9 cellular contexts compared by ENCODE assay signal in the genomic region with DNA sequence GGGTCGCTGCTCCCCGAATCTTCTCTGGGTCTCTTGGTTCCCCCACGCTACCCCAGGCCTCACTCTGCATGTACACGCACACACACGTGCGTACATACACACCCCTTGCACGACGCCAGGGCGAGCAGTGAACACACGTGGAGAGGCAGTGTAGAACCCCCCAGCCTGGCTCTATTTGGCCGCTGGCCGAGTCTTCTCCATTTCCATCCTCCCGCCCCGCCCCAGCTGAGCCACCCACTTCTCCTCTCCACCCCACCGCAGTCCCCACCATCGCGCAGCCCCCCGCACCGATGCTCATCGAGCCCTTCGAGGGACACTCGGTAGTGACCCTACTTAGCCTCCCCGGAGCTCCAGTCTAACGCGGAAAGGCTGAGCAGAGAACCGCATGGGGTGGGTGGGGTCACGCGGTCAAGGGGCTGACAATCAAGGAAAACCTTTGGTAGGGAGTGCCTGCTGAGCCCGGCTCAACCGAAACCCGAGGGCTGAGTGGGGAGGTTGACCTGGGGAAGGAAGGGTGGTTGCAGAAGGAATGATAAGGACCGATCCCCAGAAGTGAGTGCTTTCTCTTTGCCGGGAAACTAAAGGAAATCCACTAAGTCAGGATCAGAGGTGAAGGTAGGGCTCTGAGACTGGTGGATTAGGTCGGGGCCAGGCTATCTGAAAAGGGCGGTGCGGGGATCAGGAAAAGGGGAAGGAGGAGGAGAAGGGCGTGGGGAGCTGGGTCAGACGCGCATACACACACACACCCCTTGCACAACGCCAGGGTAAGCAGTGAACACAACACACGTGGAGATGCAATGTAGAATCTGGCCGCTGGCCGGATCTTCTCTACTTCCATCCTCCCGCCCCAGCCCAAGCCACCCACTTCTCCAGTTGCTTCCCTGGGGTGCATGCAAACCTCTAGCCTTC. TPM values are rescaled to one million over a fixed set of nuclear protein-coding genes. Genes with fewer than 3 reads are reported as not detected.
DNase-seq lines count a peak whose midpoint lies in the region; ATAC-seq, FAIRE-seq and TF ChIP-seq lines count a peak whose summit lies in the region.
"Had no signal": no experiment of that assay in that cellular context is flagged by ENCODE, and none has a peak within 500 bp of the region (broad histone marks: within the 10 kb centered on the region; RNA-seq: fewer than 3 reads in every experiment).

No MANE protein-coding gene starts in this region.

- no TSS peak for BruUV-seq in Panc1 (replicated peaks; lab: Mats Ljungman, UMichigan)

- TF ChIP-seq EP300 in H1 (IDR thresholded peaks at IDR 0.05; ENCODE audit: borderline replicate concordance in 1 of 2, low read depth in 2 of 2, low read length in 2 of 2) = no peak

- H2AFZ ChIP-seq in H1 (ENCODE audit: low read length) = 0 out of 2 replicates have a peak overlapping the region, but pooled peaks have one; percentile 46

- peak overlapping the region; percentile 75; the same call in 1 of the 2 replicates for H2AK5ac ChIP-seq in H1 (ENCODE audit: low read depth, low read length)

- peak; percentile 50 for DNase-seq in DMS 273 (lab: John Stamatoyannopoulos, UW; ENCODE audit: unreplicated experiment)
- no peak for DNase-seq in DMS 273 treated with DMSO at 0.1 percent for 48 hours (lab: John Stamatoyannopoulos, UW)
- no peak for DNase-seq in Panc1 (ENCODE audit: low read depth, low spot score)
- DNase-seq in H1 (ENCODE audit: low read depth in 1 of 2, low spot score in 2 of 2) = peak in 1 of 2 experiments; percentile 80
- no peak for DNase-seq in NCI-H446 treated with DMSO at 0.1 percent for 48 hours (lab: John Stamatoyannopoulos, UW)
- DNase-seq in inferior parietal cortex (ENCODE audit: extremely low spot score) = no peak
- DNase-seq in NCI-H226 = no peak

- peak; percentile 55 for ATAC-seq in Panc1

- no peak overlapping the region for H2BK20ac ChIP-seq in H1 (ENCODE audit: low read length)

- TF ChIP-seq RAD21 in H1 (IDR thresholded peaks at IDR 0.05 in 1 of 2, conservative IDR thresholded peaks at IDR 0.05 in 1 of 2; ENCODE audit: low read depth in 2 of 2, low read length in 2 of 2) = no peak

- peak; percentile 19 for FAIRE-seq in H1 (lab: Jason Lieb, UNC)
- FAIRE-seq: A204.1 had no signal

- H2BK5ac ChIP-seq in H1 (ENCODE audit: low read depth, low read length) = no peak overlapping the region

- peak overlapping the region; percentile 78 to 96 for H3K4me2 ChIP-seq in H1 (ENCODE audit: insufficient read depth in 1 of 2, low read depth in 2 of 2, low read length in 2 of 2)

- H4K5ac ChIP-seq in H1 (ENCODE audit: insufficient read length, low read depth, low read length) = no peak overlapping the region

- H3K27me3 ChIP-seq in Panc1 (ENCODE audit: control insufficient read depth, insufficient read depth, low read length) (no peaks in the 10 kb centered on the region), H1 (replicated peaks in 1 of 4; ENCODE audit: control insufficient read depth in 3 of 4, extremely low read depth in 1 of 4, insufficient read depth in 3 of 4, low read length in 3 of 4) (peaks cover 39 to 73% (median 66%) of the 10 kb centered on the region in 4 experiments), mucosa of stomach (ENCODE audit: control insufficient read depth, insufficient read depth, low read length) (peaks cover 26% of the 10 kb centered on the region)

- H3K79me2 ChIP-seq in H1 (ENCODE audit: control insufficient read depth in 1 of 2, insufficient read depth in 2 of 2, low read length in 2 of 2) = no peaks in the 10 kb centered on the region

- H2BK12ac ChIP-seq in H1 (ENCODE audit: low read depth, low read length) = peak overlapping the region; percentile 99

- H3K23me2 ChIP-seq in H1 (ENCODE audit: low read depth, low read length) = peaks cover 20% of the 10 kb centered on the region; the same call in 1 of the 2 replicates

- H3K79me1 ChIP-seq in H1 (ENCODE audit: low read depth, low read length) = no peaks in the 10 kb centered on the region

- H3K4ac ChIP-seq in H1 (replicated peaks; ENCODE audit: insufficient read length, low read depth, low read length) = no peak overlapping the region

- H3K9me3 ChIP-seq in Panc1 (ENCODE audit: control insufficient read depth, insufficient read depth, low read depth, low read length) (no peaks in the 10 kb centered on the region), H1 (ENCODE audit: insufficient read depth in 2 of 2, low read depth in 1 of 2, low read length in 1 of 2) (no peaks in the 10 kb centered on the region), mucosa of stomach (ENCODE audit: control insufficient read depth, low read length) (no peaks in the 10 kb centered on the region)

- H2BK120ac ChIP-seq in H1 (replicated peaks; ENCODE audit: low read depth, low read length) = no peak overlapping the region

- no peak for TF ChIP-seq POLR2A in H1 (IDR thresholded peaks at IDR 0.05; ENCODE audit: control extremely low read depth in 1 of 2, low read depth in 2 of 2, low read length in 2 of 2)

- peak overlapping the region; percentile 99; the same call in 1 of the 2 replicates for H2BK15ac ChIP-seq in H1 (ENCODE audit: low read length)

- H3K56ac ChIP-seq in H1 (replicated peaks; ENCODE audit: insufficient read length, low read depth, low read length) = no peak overlapping the region

- in situ Hi-C loops in Panc1 (cut with HindIII; ENCODE audit: low pct_unique_long_range_greater_than_20kb, low sequenced_read_pairs) = no loop called here

- CTCF ChIA-PET in Panc1 (lab: Charles Lee) = interaction anchor here (0.7 kb wide), 2 partner anchors 25 to 87 kb away, joined by 5 to 10 read pairs; a partner anchor contains a TSS
- CTCF ChIA-PET in H1 (lab: Charles Lee; ENCODE audit: partially characterized antibody) = interaction anchor here (0.8 to 9.0 kb wide), 5 partner anchors 16 to 100 kb away, joined by 3 to 151 read pairs (median 6); a partner anchor contains a TSS

- intact Hi-C loops in Panc1 (cut with micrococcal nuclease; ENCODE audit: unreplicated experiment) = no loop called here

- WGBS in H1 (ENCODE audit: extremely low coverage in 1 of 2, insufficient coverage in 1 of 2, insufficient read length in 1 of 2, insufficient replicate concordance in 2 of 2, low coverage in 1 of 2, low lambda C conversion rate in 2 of 2, missing lambda C conversion rate in 1 of 2), 2 experiments = 3% methylated on average over 44 of the region's 44 CpGs; no CpG with 5 or more reads in 1 of the 2 experiments

- H3K4me3 ChIP-seq in Panc1 (ENCODE audit: low read depth in 2 of 2, low read length in 2 of 2) (peak overlapping the region; percentile 3 to 29; a peak in 3 of 4 replicates), H1 (ENCODE audit: extremely low read depth in 1 of 4, insufficient read depth in 2 of 4, low read depth in 3 of 4, low read length in 4 of 4) (peak overlapping the region; percentile 16 to 62 (median 29); a peak in 7 of 8 replicates), mucosa of stomach (ENCODE audit: low read length) (no peak overlapping the region)

- peaks cover 2% of the 10 kb centered on the region in 2 experiments for H4K20me1 ChIP-seq in H1 (replicated peaks in 1 of 2; ENCODE audit: control insufficient read depth in 1 of 2, insufficient read depth in 2 of 2, low read length in 2 of 2)

- H3K14ac ChIP-seq in H1 (ENCODE audit: insufficient read length) = no peak overlapping the region

- H3K9ac ChIP-seq in H1 (replicated peaks in 1 of 4; ENCODE audit: extremely low read depth in 1 of 4, low read depth in 3 of 4, low read length in 3 of 4) (no peak overlapping the region), mucosa of stomach (ENCODE audit: low read length) (peak overlapping the region; percentile 45)

- H3K23ac ChIP-seq in H1 (ENCODE audit: insufficient read length) = no peak overlapping the region

- POLR2A ChIA-PET in Panc1 (lab: Charles Lee) (no interaction called here), H1 (lab: Charles Lee; ENCODE audit: partially characterized antibody) (interaction anchor here (1.0 to 1.8 kb wide), 4 partner anchors 50 to 99 kb away, joined by 3 to 8 read pairs (median 4); a partner anchor contains a TSS)

- H3K36me3 ChIP-seq in Panc1 (ENCODE audit: control insufficient read depth, insufficient read depth, low read length) = no peaks in the 10 kb centered on the region
- H3K36me3 ChIP-seq in H1 (ENCODE audit: control insufficient read depth in 2 of 4, insufficient read depth in 4 of 4, low read length in 3 of 4) = peaks cover 0 to 3% (median 0%) of the 10 kb centered on the region in 4 experiments; a peak in 1 of 8 replicates
- no peaks in the 10 kb centered on the region for H3K36me3 ChIP-seq in mucosa of stomach (ENCODE audit: control insufficient read depth, insufficient read depth, low read length)

- peaks cover 11% of the 10 kb centered on the region for H3K4me1 ChIP-seq in Panc1 (ENCODE audit: control insufficient read depth, insufficient read depth, low read length)
- peaks cover 2 to 38% (median 25%) of the 10 kb centered on the region in 4 experiments for H3K4me1 ChIP-seq in H1 (replicated peaks in 1 of 4; ENCODE audit: control insufficient read depth in 3 of 4, insufficient read depth in 4 of 4, low read length in 3 of 4)
- H3K4me1 ChIP-seq in mucosa of stomach (ENCODE audit: control insufficient read depth, insufficient read depth, low read length) = peaks cover 31% of the 10 kb centered on the region

- no peak overlapping the region for H4K91ac ChIP-seq in H1 (replicated peaks; ENCODE audit: insufficient read length, low read length)

- no peak overlapping the region for H3K27ac ChIP-seq in Panc1 (ENCODE audit: low read length)
- H3K27ac ChIP-seq in H1 (ENCODE audit: low read depth, low read length) = no peak overlapping the region

- H3K18ac ChIP-seq in H1 (ENCODE audit: extremely low read depth, low read length) = peak overlapping the region; percentile 83

- peak overlapping the region; percentile 12; the same call in 1 of the 2 replicates for H4K8ac ChIP-seq in H1 (ENCODE audit: extremely low read depth, insufficient read depth, low read length)

- TF ChIP-seq CTCF in Panc1 (IDR thresholded peaks at IDR 0.05) (no peak), H1 (IDR thresholded peaks at IDR 0.05; ENCODE audit: control extremely low read depth in 1 of 3, insufficient read depth in 1 of 3, low read depth in 1 of 3, low read length in 3 of 3) (no peak)

RNA-seq across cellular contexts. Expression of a gene that starts 49.8 kb away (rescaled TPM):
- total RNA-seq in Panc1 (2021; ENCODE audit: unreplicated experiment) = not detected
- polyA plus RNA-seq in Panc1 (2012; ENCODE audit: insufficient read length) = not detected
- 28.8 and 31.3 TPM in 2 replicates for total RNA-seq in H1 (2021; fragmentation: NEBNext Ultra II Directional; extraction: Animal tissue kit (Norgen Biotek cat#: 25700))
- 81.9 and 90.9 TPM in 2 replicates for polyA plus RNA-seq in H1 (2011; rRNA removed)
- polyA plus RNA-seq in H1 (2011; cell fraction: cytosol; rRNA removed) = 59.0 TPM
- polyA plus RNA-seq in H1 (2011; cell fraction: nucleus; rRNA removed) = 231 TPM
- polyA plus RNA-seq in H1 (2012, experiment 1 of 2) = 37.0 to 65.6 TPM (median 56.2 TPM) in 4 replicates
- polyA plus RNA-seq in H1 (2012, experiment 2 of 2) = 42.0 TPM
- polyA plus RNA-seq in H1 (2013, experiment 1 of 2) = 45.5 TPM
- polyA plus RNA-seq in H1 (2013, experiment 2 of 2) = 41.6 TPM
- 26.2 and 29.4 TPM in 2 replicates for polyA minus RNA-seq in H1 (2011; rRNA and poly(A)+ RNA removed)
- 18.1 TPM for polyA minus RNA-seq in H1 (2011; cell fraction: cytosol; rRNA and poly(A)+ RNA removed)
- 25.0 TPM for polyA minus RNA-seq in H1 (2011; cell fraction: nucleus; rRNA and poly(A)+ RNA removed)

RNA-seq across cellular contexts. Expression of a gene that starts 58.0 kb away (rescaled TPM):
- total RNA-seq in Panc1 (2021; ENCODE audit: unreplicated experiment) = 6.8 TPM
- polyA plus RNA-seq in Panc1 (2012; ENCODE audit: insufficient read length) = 11.8 TPM
- total RNA-seq in H1 (2021; fragmentation: NEBNext Ultra II Directional; extraction: Animal tissue kit (Norgen Biotek cat#: 25700)) = 1.2 and 1.6 TPM in 2 replicates
- polyA plus RNA-seq in H1 (2011; rRNA removed) = 2.9 and 3.6 TPM in 2 replicates
- polyA plus RNA-seq in H1 (2011; cell fraction: cytosol; rRNA removed) = 2.9 TPM
- polyA plus RNA-seq in H1 (2011; cell fraction: nucleus; rRNA removed) = 16.0 TPM
- 3.0 to 6.6 TPM (median 3.9 TPM) in 4 replicates for polyA plus RNA-seq in H1 (2012, experiment 1 of 2)
- polyA plus RNA-seq in H1 (2012, experiment 2 of 2) = 2.3 TPM
- 1.5 TPM for polyA plus RNA-seq in H1 (2013, experiment 1 of 2)
- 1.2 TPM for polyA plus RNA-seq in H1 (2013, experiment 2 of 2)
- 1.7 and 2.3 TPM in 2 replicates for polyA minus RNA-seq in H1 (2011; rRNA and poly(A)+ RNA removed)
- 1.9 TPM for polyA minus RNA-seq in H1 (2011; cell fraction: cytosol; rRNA and poly(A)+ RNA removed)
- 2.4 TPM for polyA minus RNA-seq in H1 (2011; cell fraction: nucleus; rRNA and poly(A)+ RNA removed)

Comparison
In these comparisons a context has a peak if more than half of its experiments do, and no peak if none do; other contexts are left out.
1. RNA of a gene that starts 49.8 kb away (total RNA-seq): 28.8 to 31.3 TPM in H1; not detected in Panc1 (single experiment); every median in the first group is over 10 times any median in the second.